Comparison of ENCODE assay signal across 9 cellular contexts in genomic region chr19:4851551-4852290, GRCh38. TPM values are rescaled to one million over a fixed set of nuclear protein-coding genes. Genes with fewer than 3 reads are reported as not detected.
A peak's percentile ranks its signal among the peaks of the same experiment; 100 is the strongest.
DNase-seq lines count a peak whose midpoint lies in the region; ATAC-seq and TF ChIP-seq lines count a peak whose summit lies in the region.
"Had no signal": no experiment of that assay in that cellular context is flagged by ENCODE, and none has a peak within 500 bp of the region (broad histone marks: within the 10 kb centered on the region; RNA-seq: fewer than 3 reads in every experiment).

No MANE protein-coding gene starts in this region.

- H3K4me1 ChIP-seq in GM23248 (ENCODE audit: insufficient read depth) (no peaks in the 10 kb centered on the region), OCI-LY3 (ENCODE audit: low read length) (peaks cover 24% of the 10 kb centered on the region)

- in situ Hi-C loops in GM23248 (cut with MboI) = no loop called here

- H3K27me3 Mint-ChIP-seq in neural crest cell (ENCODE audit: low read depth) = no peaks in the 10 kb centered on the region
- H3K27me3 Mint-ChIP-seq: stimulated activated naive CD8-positive, alpha-beta T cell treated with anti-CD3 and anti-CD28 coated beads, Interleukin-15, Interleukin-2, amounts not matched to agents 100 ng/mL and 50 ng/mL, for 24 hours had no signal

- no peaks in the 10 kb centered on the region for H3K9me3 Mint-ChIP-seq in neural crest cell
- H3K9me3 Mint-ChIP-seq: stimulated activated naive CD8-positive, alpha-beta T cell treated with anti-CD3 and anti-CD28 coated beads, Interleukin-15, Interleukin-2, amounts not matched to agents 100 ng/mL and 50 ng/mL, for 24 hours had no signal

- DNase-seq in AG09319 (ENCODE audit: extremely low read depth, low read depth) (no peak), GM23248 (peak; percentile 67), fibroblast of mammary gland (ENCODE audit: low read depth) (peak; percentile 57), neural crest cell (ENCODE audit: low read depth, low spot score) (peak; percentile 89), superior temporal gyrus (ENCODE audit: extremely low spot score) (peak; percentile 73)
- DNase-seq in activated T-cell treated with anti-CD3 and anti-CD28 coated beads, Interleukin-2, amount 50 U/mL, for 1 hour = peak; percentile 80

- no peak overlapping the region for H3K4me3 Mint-ChIP-seq in neural crest cell
- H3K4me3 Mint-ChIP-seq: stimulated activated naive CD8-positive, alpha-beta T cell treated with anti-CD3 and anti-CD28 coated beads, Interleukin-15, Interleukin-2, amounts not matched to agents 100 ng/mL and 50 ng/mL, for 24 hours had no signal

- H3K79me2 ChIP-seq in GM23248 (ENCODE audit: insufficient read depth) = peaks cover 73% of the 10 kb centered on the region
- H3K79me2 ChIP-seq in OCI-LY3 (ENCODE audit: low read length) = no peaks in the 10 kb centered on the region

- peak overlapping the region; percentile 28; the same call in 1 of the 2 replicates for H3K27ac ChIP-seq in GM23248
- no peak overlapping the region for H3K27ac ChIP-seq in OCI-LY3 (ENCODE audit: low read length)

- 76% methylated on average over 41 to 42 of the region's 42 CpGs for WGBS in GM23248 (ENCODE audit: low coverage in 1 of 2, low lambda C conversion rate in 2 of 2, missing lambda C conversion rate in 2 of 2), 2 experiments

- H3K4me3 ChIP-seq in GM23248 = no peak overlapping the region
- H3K4me3 ChIP-seq in OCI-LY3 (ENCODE audit: low read length) = peak overlapping the region; percentile 37; the same call in 1 of the 2 replicates
- H3K4me3 ChIP-seq in fibroblast of mammary gland (ENCODE audit: control insufficient read depth, low read depth, low read length) = no peak overlapping the region

- H3K4me1 Mint-ChIP-seq in neural crest cell = no peaks in the 10 kb centered on the region

- H4K20me1 ChIP-seq in GM23248 (ENCODE audit: insufficient read depth) (no peaks in the 10 kb centered on the region), OCI-LY3 (ENCODE audit: insufficient read depth, low read length) (no peaks in the 10 kb centered on the region)

- H3K9me3 ChIP-seq in GM23248 (ENCODE audit: low read depth) (no peaks in the 10 kb centered on the region), OCI-LY3 (ENCODE audit: insufficient read depth, low read length) (no peaks in the 10 kb centered on the region)

- no peaks in the 10 kb centered on the region for H3K9me2 ChIP-seq in GM23248 (ENCODE audit: insufficient read depth)

- H3K36me3 Mint-ChIP-seq in neural crest cell (ENCODE audit: low read depth) = peaks cover 3% of the 10 kb centered on the region

- no peak overlapping the region for H3K4me2 ChIP-seq in GM23248 (ENCODE audit: unreplicated experiment)
- H3K4me2 ChIP-seq in OCI-LY3 (ENCODE audit: low read length) = peak overlapping the region; percentile 64

- H2AFZ ChIP-seq in GM23248 = no peak overlapping the region
- no peak overlapping the region for H2AFZ ChIP-seq in OCI-LY3 (ENCODE audit: low read depth, low read length)

- H3F3A ChIP-seq in GM23248 (ENCODE audit: insufficient read depth) = peaks cover 51% of the 10 kb centered on the region

- peak; percentile 89 for TF ChIP-seq CTCF in AG09319 (IDR thresholded peaks at IDR 0.05; ENCODE audit: low read depth, low read length)
- TF ChIP-seq CTCF in OCI-LY3 (IDR thresholded peaks at IDR 0.05; ENCODE audit: low read depth, low read length) = peak; percentile 98
- peak; percentile 78 for TF ChIP-seq CTCF in fibroblast of mammary gland (conservative IDR thresholded peaks at IDR 0.05; ENCODE audit: control insufficient read depth, insufficient read depth, low read depth, low read length)
- peak; percentile 82 for TF ChIP-seq CTCF in neural crest cell (conservative IDR thresholded peaks at IDR 0.05)

- H3K9ac ChIP-seq in GM23248 (no peak overlapping the region), OCI-LY3 (ENCODE audit: low read length) (no peak overlapping the region)

- H3K36me3 ChIP-seq in GM23248 (ENCODE audit: low read depth) (peaks cover 70% of the 10 kb centered on the region), OCI-LY3 (replicated peaks; ENCODE audit: low read depth, low read length) (peaks cover 19% of the 10 kb centered on the region)

- no peak overlapping the region for H3K27ac Mint-ChIP-seq in neural crest cell (ENCODE audit: unreplicated experiment)
- H3K27ac Mint-ChIP-seq: stimulated activated naive CD8-positive, alpha-beta T cell treated with anti-CD3 and anti-CD28 coated beads, Interleukin-15, Interleukin-2, amounts not matched to agents 100 ng/mL and 50 ng/mL, for 24 hours had no signal

- H3K27me3 ChIP-seq in GM23248 (replicated peaks; ENCODE audit: insufficient read depth) = no peaks in the 10 kb centered on the region
- H3K27me3 ChIP-seq in OCI-LY3 (ENCODE audit: low read depth, low read length) = no peaks in the 10 kb centered on the region

- no peak for ATAC-seq in GM19463 (IDR thresholded peaks at IDR 0.05; ENCODE audit: unreplicated experiment)

RNA-seq across cellular contexts. Expression of gene PLIN3, which starts 15.7 kb away (rescaled TPM):
- total RNA-seq in GM23248 (2014; rRNA removed; shearing (Covaris generic)) = 306 and 372 TPM in 2 replicates
- 398 and 415 TPM in 2 replicates for polyA plus RNA-seq in GM23248 (2016; fragmentation: Nextera tagmentation; extraction: Ambion mirVana)
- total RNA-seq in neural crest cell = 40.3 and 42.4 TPM in 2 replicates

RNA-seq across cellular contexts. Expression of gene TICAM1, which starts 20.2 kb away (rescaled TPM):
- total RNA-seq in GM23248 (2014; rRNA removed; shearing (Covaris generic)) = 2.0 and 4.2 TPM in 2 replicates
- polyA plus RNA-seq in GM23248 (2016; fragmentation: Nextera tagmentation; extraction: Ambion mirVana) = 19.9 TPM in 2 replicates
- total RNA-seq in neural crest cell = 0.72 and 0.96 TPM in 2 replicates

RNA-seq across cellular contexts. Expression of gene ARRDC5, which starts 51.0 kb away (rescaled TPM):
- total RNA-seq in GM23248 (2014; rRNA removed; shearing (Covaris generic)) = not detected in 2 replicates
- polyA plus RNA-seq in GM23248 (2016; fragmentation: Nextera tagmentation; extraction: Ambion mirVana) = not detected in 2 replicates
- not detected in 2 replicates for total RNA-seq in neural crest cell

RNA-seq across cellular contexts. Expression of gene UHRF1, which starts 57.6 kb away (rescaled TPM):
- total RNA-seq in GM23248 (2014; rRNA removed; shearing (Covaris generic)) = 29.3 and 29.4 TPM in 2 replicates
- 26.9 and 28.6 TPM in 2 replicates for polyA plus RNA-seq in GM23248 (2016; fragmentation: Nextera tagmentation; extraction: Ambion mirVana)
- total RNA-seq in neural crest cell = 219 and 223 TPM in 2 replicates
